In the genomic region with DNA sequence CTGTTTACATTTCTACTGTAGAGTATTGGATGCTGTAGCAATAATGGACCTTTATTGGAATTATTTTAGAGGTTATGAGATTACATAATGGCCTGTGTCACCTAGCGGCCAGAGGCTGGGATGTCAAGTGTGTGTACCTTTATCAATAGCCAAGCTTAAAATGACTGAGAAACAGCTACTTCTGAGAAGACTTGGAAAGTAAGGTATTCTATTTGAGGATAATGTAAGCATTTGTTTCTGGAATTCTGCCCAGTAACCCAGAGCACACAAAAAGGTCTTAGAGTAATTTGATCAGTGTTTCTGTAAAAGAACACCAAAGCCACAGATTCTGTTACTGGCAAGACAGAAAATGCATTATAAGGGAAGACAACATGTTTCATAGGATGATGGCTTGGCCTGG, we compare ENCODE assay signal across 13 cellular contexts.
A peak's percentile ranks its signal among the peaks of the same experiment; 100 is the strongest.
DNase-seq lines count a peak whose midpoint lies in the region; ATAC-seq and TF ChIP-seq lines count a peak whose summit lies in the region.
"Had no signal": no experiment of that assay in that cellular context is flagged by ENCODE, and none has a peak within 500 bp of the region (broad histone marks: within the 10 kb centered on the region; RNA-seq: fewer than 3 reads in every experiment).

No MANE protein-coding gene starts in this region.

- H3K9me3 ChIP-seq in body of pancreas (no peaks in the 10 kb centered on the region), spleen (no peaks in the 10 kb centered on the region)
- H3K9me3 ChIP-seq: pancreas had no signal

- intact Hi-C loops in body of pancreas (cut with DNase I): no loop called here
- intact Hi-C loops in spleen (cut with DNase I; ENCODE audit: low total_unique reads): no loop called here

- H3K27me3 Mint-ChIP-seq in activated naive CD8-positive, alpha-beta T cell treated with anti-CD3 and anti-CD28 coated beads, Interleukin-2, amount 50 U/mL, for 24 hours: peaks cover 4% of the 10 kb centered on the region

- H3K27ac ChIP-seq in body of pancreas (no peak overlapping the region), spleen (no peak overlapping the region)
- H3K27ac ChIP-seq: pancreas, tibial nerve had no signal

- no peaks in the 10 kb centered on the region for H3K4me1 Mint-ChIP-seq in activated naive CD8-positive, alpha-beta T cell treated with anti-CD3 and anti-CD28 coated beads, Interleukin-2, amount 50 U/mL, for 24 hours

- TF ChIP-seq CTCF in GM12865 (IDR thresholded peaks at IDR 0.05; ENCODE audit: insufficient read depth, low read depth, low read length, missing control alignments): peak; percentile 49
- peak in 5 of 7 experiments; percentile 13 to 33 (median 19) for TF ChIP-seq CTCF in body of pancreas (IDR thresholded peaks at IDR 0.05)
- TF ChIP-seq CTCF in spleen (IDR thresholded peaks at IDR 0.05 in 8 of 11, conservative IDR thresholded peaks at IDR 0.05 in 3 of 11): no peak

- H3K4me3 ChIP-seq in GM12865 (ENCODE audit: low read depth, low read length) (no peak overlapping the region), body of pancreas (no peak overlapping the region), spleen (no peak overlapping the region)
- H3K4me3 ChIP-seq: pancreas, tibial nerve had no signal

- H3K36me3 ChIP-seq in body of pancreas (replicated peaks in 1 of 2; ENCODE audit: insufficient read depth in 1 of 2, low read depth in 2 of 2) (no peaks in the 10 kb centered on the region), spleen (no peaks in the 10 kb centered on the region)
- H3K36me3 ChIP-seq: pancreas, tibial nerve had no signal

- DNase-seq in GM12865 (ENCODE audit: low read depth): peak; percentile 38
- peak; percentile 30 for DNase-seq in NCI-H2029 treated with DMSO at 0.1 percent for 48 hours (lab: John Stamatoyannopoulos, UW)
- DNase-seq in body of pancreas: peak in 1 of 4 donors; percentile 22
- DNase-seq in non-pigmented ciliary epithelial cell (ENCODE audit: low read depth): peak; percentile 76
- DNase-seq in activated naive CD8-positive, alpha-beta T cell treated with anti-CD3 and anti-CD28 coated beads, Interleukin-2, amount 50 U/mL, for 24 hours: no peak
- DNase-seq in spleen: no peak
- no peak for DNase-seq in HuH-7.5 (ENCODE audit: low spot score)
- DNase-seq: activated CD4-positive, alpha-beta memory T cell treated with anti-CD3 and anti-CD28 coated beads for 36 hours; pancreas had no signal

- TF ChIP-seq POLR2A in body of pancreas (IDR thresholded peaks at IDR 0.05) (no peak), spleen (IDR thresholded peaks at IDR 0.05) (no peak)

- 33 to 37% methylated on average over 1 of the region's 1 CpG for WGBS in body of pancreas, 2 donors
- 83 to 92% (median 91%) methylated on average over 1 of the region's 1 CpG for WGBS in spleen, 5 donors

- ATAC-seq in body of pancreas: no peak
- no peak for ATAC-seq in activated naive CD8-positive, alpha-beta T cell treated with anti-CD3 and anti-CD28 coated beads, Interleukin-2, amount 50 U/mL, for 24 hours
- ATAC-seq in GM18858 (IDR thresholded peaks at IDR 0.05; ENCODE audit: unreplicated experiment): no peak
- ATAC-seq: left lobe of liver had no signal

- H3K27me3 ChIP-seq in body of pancreas (no peaks in the 10 kb centered on the region), spleen (replicated peaks in 1 of 7) (no peaks in the 10 kb centered on the region)
- H3K27me3 ChIP-seq: pancreas, tibial nerve had no signal

- no peak overlapping the region for H3K27ac Mint-ChIP-seq in activated naive CD8-positive, alpha-beta T cell treated with anti-CD3 and anti-CD28 coated beads, Interleukin-2, amount 50 U/mL, for 24 hours
- H3K27ac Mint-ChIP-seq: activated CD4-positive, alpha-beta memory T cell treated with anti-CD3 and anti-CD28 coated beads for 36 hours; activated naive CD8-positive, alpha-beta T cell had no signal

- no peak overlapping the region for H3K4me3 Mint-ChIP-seq in activated naive CD8-positive, alpha-beta T cell treated with anti-CD3 and anti-CD28 coated beads, Interleukin-2, amount 50 U/mL, for 24 hours
- H3K4me3 Mint-ChIP-seq: activated CD4-positive, alpha-beta memory T cell treated with anti-CD3 and anti-CD28 coated beads for 36 hours; activated naive CD8-positive, alpha-beta T cell had no signal

- H3K4me1 ChIP-seq in body of pancreas (peaks cover 6% of the 10 kb centered on the region), spleen (peaks cover 0 to 18% (median 0%) of the 10 kb centered on the region in 6 donors)

- no peaks in the 10 kb centered on the region for H3K9me3 Mint-ChIP-seq in activated naive CD8-positive, alpha-beta T cell treated with anti-CD3 and anti-CD28 coated beads, Interleukin-2, amount 50 U/mL, for 24 hours
- H3K9me3 Mint-ChIP-seq: activated CD4-positive, alpha-beta memory T cell treated with anti-CD3 and anti-CD28 coated beads for 36 hours had no signal

- no peaks in the 10 kb centered on the region for H3K36me3 Mint-ChIP-seq in activated naive CD8-positive, alpha-beta T cell treated with anti-CD3 and anti-CD28 coated beads, Interleukin-2, amount 50 U/mL, for 24 hours (ENCODE audit: low read depth)
- H3K36me3 Mint-ChIP-seq: activated CD4-positive, alpha-beta memory T cell treated with anti-CD3 and anti-CD28 coated beads for 36 hours; activated naive CD8-positive, alpha-beta T cell had no signal

Comparison
In these comparisons a context has a peak if more than half of its experiments do, and no peak if none do; other contexts are left out.
1. DNase-seq: peak in GM12865 (single experiment), NCI-H2029 treated with DMSO at 0.1 percent for 48 hours (single experiment) and non-pigmented ciliary epithelial cell (single experiment); none in activated naive CD8-positive, alpha-beta T cell treated with anti-CD3 and anti-CD28 coated beads, Interleukin-2, amount 50 U/mL, for 24 hours (single experiment), spleen (single experiment) and HuH-7.5 (single experiment).
2. CTCF ChIP-seq: peak in GM12865 (single experiment) and body of pancreas (5 of 7); none in spleen (0 of 11).